8 cellular contexts compared by ENCODE assay signal in the genomic region with DNA sequence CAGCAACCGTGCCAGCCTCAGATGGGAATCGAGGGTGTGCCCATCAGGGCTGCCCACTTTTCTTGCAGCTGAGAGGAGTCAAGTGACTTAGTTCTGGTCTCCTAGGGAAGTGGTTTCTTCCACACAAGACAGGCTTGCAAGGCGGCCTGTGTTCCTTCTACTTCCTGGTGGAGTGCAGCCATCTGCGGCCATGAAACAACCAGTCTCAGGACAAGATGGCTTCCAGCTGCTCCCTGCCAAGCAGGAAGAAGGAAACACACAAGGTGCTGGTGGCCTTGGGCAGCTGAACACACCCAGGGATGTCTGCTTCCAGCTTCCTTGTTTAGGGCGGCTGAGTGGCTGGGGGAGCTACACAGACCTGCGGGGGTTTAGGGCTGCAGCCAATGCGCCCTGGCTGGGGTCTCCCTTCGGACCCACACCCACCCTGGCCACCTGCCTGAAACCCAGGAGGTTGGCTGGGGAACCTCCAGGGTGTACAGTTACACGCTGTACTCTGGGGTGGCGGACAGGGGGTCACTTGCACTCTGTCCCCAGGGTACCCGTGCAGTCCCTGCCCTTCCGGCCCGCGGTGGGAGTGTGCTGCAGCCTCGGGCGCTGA. TPM values are rescaled to one million over a fixed set of nuclear protein-coding genes. Genes with fewer than 3 reads are reported as not detected.
DNase-seq lines count a peak whose midpoint lies in the region; ATAC-seq and TF ChIP-seq lines count a peak whose summit lies in the region.

No MANE protein-coding gene starts in this region.

- DNase-seq in stimulated activated naive CD8-positive, alpha-beta T cell treated with anti-CD3 and anti-CD28 coated beads, Interleukin-15, Interleukin-2, amounts not matched to agents 100 U/mL and 50 U/mL, for 24 hours = no peak
- DNase-seq in astrocyte of the cerebellum (ENCODE audit: low read depth) = no peak
- DNase-seq in left colon = peak; percentile 66 to 79
- no peak for DNase-seq in GOT3 (lab: John Stamatoyannopoulos, UW)
- DNase-seq in GM19240 (ENCODE audit: insufficient read length, low spot score) = no peak

- peak overlapping the region; percentile 72 for H3K27ac ChIP-seq in subcutaneous abdominal adipose tissue (ENCODE audit: low read depth, low read length)

- peaks cover 17% of the 10 kb centered on the region for H3K27me3 Mint-ChIP-seq in stimulated activated naive CD8-positive, alpha-beta T cell treated with anti-CD3 and anti-CD28 coated beads, Interleukin-15, Interleukin-2, amounts not matched to agents 100 ng/mL and 50 ng/mL, for 24 hours

- no peak for TF ChIP-seq CTCF in astrocyte of the cerebellum (IDR thresholded peaks at IDR 0.05; ENCODE audit: low read depth, low read length, missing control alignments)

- peak overlapping the region in 4 of 5 donors; percentile 48 to 82 (median 67) for H3K9ac ChIP-seq in subcutaneous abdominal adipose tissue (ENCODE audit: low read length in 5 of 5)

- H3K4me1 ChIP-seq in subcutaneous abdominal adipose tissue (ENCODE audit: control insufficient read depth in 5 of 5, insufficient read depth in 5 of 5, low read length in 5 of 5) = peaks cover 8 to 54% (median 51%) of the 10 kb centered on the region in 5 donors

- H3K36me3 Mint-ChIP-seq in stimulated activated naive CD8-positive, alpha-beta T cell treated with anti-CD3 and anti-CD28 coated beads, Interleukin-15, Interleukin-2, amounts not matched to agents 100 ng/mL and 50 ng/mL, for 24 hours (ENCODE audit: low read depth) = peaks cover 4% of the 10 kb centered on the region

- peak overlapping the region; percentile 64 for H3K4me3 ChIP-seq in astrocyte of the cerebellum (ENCODE audit: low read depth, low read length)
- H3K4me3 ChIP-seq in subcutaneous abdominal adipose tissue (ENCODE audit: low read depth in 1 of 5, low read length in 5 of 5) = peak overlapping the region; percentile 78 to 88 (median 83)

- in situ Hi-C loops in astrocyte of the cerebellum (cut with HindIII; ENCODE audit: low sequenced_read_pairs) = no loop called here

- no peak for ATAC-seq in stimulated activated naive CD8-positive, alpha-beta T cell treated with anti-CD3 and anti-CD28 coated beads, Interleukin-15, Interleukin-2, amounts not matched to agents 100 U/mL and 50 U/mL, for 24 hours
- ATAC-seq in HG03558 (IDR thresholded peaks at IDR 0.05; ENCODE audit: extremely low read depth, unreplicated experiment) (peak; percentile 3), left colon (peak; percentile 76)

- peaks cover 16% of the 10 kb centered on the region for H3K4me1 Mint-ChIP-seq in stimulated activated naive CD8-positive, alpha-beta T cell treated with anti-CD3 and anti-CD28 coated beads, Interleukin-15, Interleukin-2, amounts not matched to agents 100 ng/mL and 50 ng/mL, for 24 hours (ENCODE audit: low read depth)

- intact Hi-C loops in left colon (cut with DNase I, micrococcal nuclease) = no loop called here

- H3K36me3 ChIP-seq in subcutaneous abdominal adipose tissue (ENCODE audit: control insufficient read depth in 5 of 5, insufficient read depth in 5 of 5, low read length in 5 of 5) = no peaks in the 10 kb centered on the region

- H3K27me3 ChIP-seq in subcutaneous abdominal adipose tissue (ENCODE audit: control insufficient read depth in 5 of 5, insufficient read depth in 4 of 5, low read length in 5 of 5) = no peaks in the 10 kb centered on the region

- H3K9me3 ChIP-seq in subcutaneous abdominal adipose tissue (ENCODE audit: control insufficient read depth in 5 of 5, low read length in 5 of 5) = no peaks in the 10 kb centered on the region

- peak overlapping the region; percentile 75 for H3K4me3 Mint-ChIP-seq in stimulated activated naive CD8-positive, alpha-beta T cell treated with anti-CD3 and anti-CD28 coated beads, Interleukin-15, Interleukin-2, amounts not matched to agents 100 ng/mL and 50 ng/mL, for 24 hours

- H3K9me3 Mint-ChIP-seq in stimulated activated naive CD8-positive, alpha-beta T cell treated with anti-CD3 and anti-CD28 coated beads, Interleukin-15, Interleukin-2, amounts not matched to agents 100 ng/mL and 50 ng/mL, for 24 hours = no peaks in the 10 kb centered on the region

- H3K27ac Mint-ChIP-seq in stimulated activated naive CD8-positive, alpha-beta T cell treated with anti-CD3 and anti-CD28 coated beads, Interleukin-15, Interleukin-2, amounts not matched to agents 100 ng/mL and 50 ng/mL, for 24 hours = peak overlapping the region; percentile 75

RNA-seq across cellular contexts. Expression of gene PTPN18, which starts 34.7 kb away (rescaled TPM):
- total RNA-seq in left colon = 100 to 1,000 TPM; 112 to 168 TPM

RNA-seq across cellular contexts. Expression of gene IMP4, which starts 47.9 kb away (rescaled TPM):
- total RNA-seq in left colon = 10 to 100 TPM; 60.7 to 74.8 TPM

Comparison
In these comparisons a context has a peak if more than half of its experiments do, and no peak if none do; other contexts are left out.
1. DNase-seq: peak in left colon (2 of 2); none in stimulated activated naive CD8-positive, alpha-beta T cell treated with anti-CD3 and anti-CD28 coated beads, Interleukin-15, Interleukin-2, amounts not matched to agents 100 U/mL and 50 U/mL, for 24 hours (single experiment), astrocyte of the cerebellum (single experiment), GOT3 (single experiment) and GM19240 (single experiment).